In the genomic region with DNA sequence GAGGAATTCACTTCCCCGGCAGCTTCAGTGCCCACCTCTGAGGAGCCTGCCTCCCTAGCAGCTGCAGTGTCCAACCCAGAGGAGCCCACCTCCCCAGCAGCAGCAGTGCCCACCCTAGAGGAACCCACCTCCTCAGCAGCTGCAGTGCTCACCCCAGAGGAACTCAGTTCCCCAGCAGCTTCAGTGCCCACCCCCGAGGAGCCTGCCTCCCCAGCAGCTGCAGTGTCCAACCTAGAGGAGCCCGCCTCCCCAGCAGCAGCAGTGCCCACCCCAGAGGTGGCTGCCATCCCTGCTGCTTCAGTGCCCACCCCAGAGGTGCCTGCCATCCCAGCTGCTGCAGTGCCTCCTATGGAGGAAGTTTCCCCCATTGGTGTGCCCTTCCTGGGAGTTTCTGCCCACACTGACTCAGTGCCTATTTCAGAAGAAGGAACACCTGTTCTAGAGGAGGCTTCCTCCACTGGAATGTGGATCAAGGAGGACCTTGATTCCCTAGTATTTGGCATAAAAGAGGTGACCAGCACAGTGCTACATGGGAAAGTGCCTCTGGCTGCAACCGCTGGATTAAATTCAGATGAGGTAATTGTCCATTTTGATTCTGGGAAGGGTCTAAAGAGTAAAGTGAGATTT, we compare ENCODE assay signal across 16 cellular contexts.
A peak's percentile ranks its signal among the peaks of the same experiment; 100 is the strongest.
DNase-seq lines count a peak whose midpoint lies in the region; ATAC-seq and TF ChIP-seq lines count a peak whose summit lies in the region.
"Had no signal": no experiment of that assay in that cellular context is flagged by ENCODE, and none has a peak within 500 bp of the region (broad histone marks: within the 10 kb centered on the region; RNA-seq: fewer than 3 reads in every experiment).

No MANE protein-coding gene starts in this region.

- peaks cover 44% of the 10 kb centered on the region for H3K36me3 Mint-ChIP-seq in endothelial cell (ENCODE audit: low read depth, unreplicated experiment)

- DNase-seq in A673 (ENCODE audit: low spot score): no peak
- no peak for DNase-seq in endothelial cell (ENCODE audit: low spot score)
- DNase-seq in left colon: no peak
- no peak for DNase-seq in GM10248 (ENCODE audit: extremely low spot score)
- DNase-seq in DMS153 (lab: John Stamatoyannopoulos, UW): no peak
- no peak for DNase-seq in T-helper 1 cell
- DNase-seq: activated B cell treated with CpG ODN at 0.5 μM for 24 hours; activated T-cell treated with anti-CD3 and anti-CD28 coated beads, Interleukin-2, amount 50 U/mL, for 24 hours; BE2C; islet precursor cell; NCI-H1105; NCI-H526 treated with DMSO at 0.1 percent for 48 hours; trophoblast cell had no signal

- H3K4me3 Mint-ChIP-seq in endothelial cell (ENCODE audit: unreplicated experiment): peak overlapping the region; percentile 78
- H3K4me3 Mint-ChIP-seq: activated B cell treated with CpG ODN at 0.5 μM for 24 hours; activated T-cell treated with anti-CD3 and anti-CD28 coated beads, Interleukin-2, amount 50 U/mL, for 24 hours had no signal

- POLR2A ChIA-PET in A673 (lab: Charles Lee; ENCODE audit: low non-redundant PET): interaction anchor here (0.6 kb wide), 1 partner anchor 206 kb away, joined by 4 read pairs; no protein-coding TSS in a partner anchor
- POLR2A ChIA-PET in GM10248 (lab: Yijun Ruan, JAX): no interaction called here

- H3K27me3 Mint-ChIP-seq in endothelial cell (ENCODE audit: unreplicated experiment): peaks cover 19% of the 10 kb centered on the region
- H3K27me3 Mint-ChIP-seq: activated B cell treated with CpG ODN at 0.5 μM for 24 hours; activated T-cell treated with anti-CD3 and anti-CD28 coated beads, Interleukin-2, amount 50 U/mL, for 24 hours had no signal

- TF ChIP-seq CTCF in A673 (conservative IDR thresholded peaks at IDR 0.05; ENCODE audit: low read depth, low read length) (no peak), endothelial cell (IDR thresholded peaks at IDR 0.05; ENCODE audit: unreplicated experiment) (no peak), neural cell (IDR thresholded peaks at IDR 0.05; ENCODE audit: poor library complexity, severe bottlenecking) (no peak), GM10248 (IDR thresholded peaks at IDR 0.05; ENCODE audit: control extremely low read depth, extremely low read depth, low read depth, missing control alignments) (no peak)

- H3F3A ChIP-seq in neural cell (ENCODE audit: insufficient read depth, low read length, poor library complexity, severe bottlenecking): peaks cover 8% of the 10 kb centered on the region

- TF ChIP-seq EP300 in neural cell (conservative IDR thresholded peaks at IDR 0.05; ENCODE audit: poor library complexity, severe bottlenecking): no peak

- H3K9me3 Mint-ChIP-seq in endothelial cell (ENCODE audit: unreplicated experiment): no peaks in the 10 kb centered on the region
- H3K9me3 Mint-ChIP-seq: activated B cell treated with CpG ODN at 0.5 μM for 24 hours; activated T-cell treated with anti-CD3 and anti-CD28 coated beads, Interleukin-2, amount 50 U/mL, for 24 hours had no signal

- H3K27ac ChIP-seq in A673 (ENCODE audit: low read depth, low read length, poor library complexity, severe bottlenecking) (peak overlapping the region; percentile 6), HUES6 (ENCODE audit: low read depth, low read length) (no peak overlapping the region), neural cell (ENCODE audit: low read length) (no peak overlapping the region)
- H3K27ac ChIP-seq: parathyroid adenoma had no signal

- peak overlapping the region; percentile 40 for H3K27ac Mint-ChIP-seq in endothelial cell (ENCODE audit: unreplicated experiment)
- H3K27ac Mint-ChIP-seq: activated B cell treated with CpG ODN at 0.5 μM for 24 hours; activated T-cell treated with anti-CD3 and anti-CD28 coated beads, Interleukin-2, amount 50 U/mL, for 24 hours had no signal

- H3K9ac ChIP-seq in HUES6 (ENCODE audit: low read length) (no peak overlapping the region), neural cell (ENCODE audit: low read length) (no peak overlapping the region)
- H3K9ac ChIP-seq: parathyroid adenoma had no signal

- no TSS peak for BruUV-seq in A673 (replicated peaks; lab: Mats Ljungman, UMichigan)

- peak overlapping the region; percentile 10 for H3K4me2 ChIP-seq in neural cell (ENCODE audit: low read length)

- intact Hi-C loops in A673 (cut with micrococcal nuclease; ENCODE audit: unreplicated experiment): no loop called here
- intact Hi-C loops in left colon (cut with DNase I, micrococcal nuclease): no loop called here

- TF ChIP-seq RAD21 in neural cell (conservative IDR thresholded peaks at IDR 0.05): no peak

- no peak for ATAC-seq in left colon

- H3K27me3 ChIP-seq in A673 (replicated peaks; ENCODE audit: insufficient read depth, low read depth, low read length, poor library complexity) (no peaks in the 10 kb centered on the region), HUES6 (ENCODE audit: control insufficient read depth, insufficient read depth, low read length) (no peaks in the 10 kb centered on the region), neural cell (ENCODE audit: insufficient read depth, low read depth, low read length) (no peaks in the 10 kb centered on the region)
- H3K27me3 ChIP-seq: BE2C had no signal

- CTCF ChIA-PET in A673 (lab: Charles Lee): no interaction called here
- CTCF ChIA-PET in GM10248 (lab: Yijun Ruan, JAX): interaction anchor here (1.0 to 4.7 kb wide), 4 partner anchors 9 to 15 kb away, joined by 5 to 32 read pairs (median 6); no protein-coding TSS in a partner anchor

- peaks cover 68% of the 10 kb centered on the region for H3K79me2 ChIP-seq in neural cell (replicated peaks; ENCODE audit: insufficient read depth, low read length)

- H4K20me1 ChIP-seq in neural cell (ENCODE audit: insufficient read depth): peaks cover 19% of the 10 kb centered on the region

- H3K4me3 ChIP-seq in A673 (ENCODE audit: low read depth, low read length, poor library complexity, severe bottlenecking) (peak overlapping the region; percentile 17), HUES6 (ENCODE audit: low read depth, low read length) (peak overlapping the region; percentile 34), neural cell (ENCODE audit: low read length) (peak overlapping the region; percentile 48)

- H3K9me2 ChIP-seq in neural cell (ENCODE audit: insufficient read depth, low read length): no peaks in the 10 kb centered on the region

- H2AFZ ChIP-seq in neural cell (ENCODE audit: low read depth, low read length): no peak overlapping the region
- H2AFZ ChIP-seq: parathyroid adenoma had no signal

- peaks cover 42% of the 10 kb centered on the region for H3K4me1 ChIP-seq in A673 (ENCODE audit: insufficient read depth, low read length, poor library complexity, severe bottlenecking)
- H3K4me1 ChIP-seq in HUES6 (ENCODE audit: control insufficient read depth, insufficient read depth, low read length): peaks cover 34% of the 10 kb centered on the region

- H3K9me3 ChIP-seq in A673 (ENCODE audit: low read depth, low read length, poor library complexity, severe bottlenecking) (no peaks in the 10 kb centered on the region), HUES6 (ENCODE audit: control insufficient read depth, insufficient read depth, low read depth, low read length) (no peaks in the 10 kb centered on the region), neural cell (ENCODE audit: low read length) (no peaks in the 10 kb centered on the region)
- H3K9me3 ChIP-seq: BE2C had no signal

- H3K36me3 ChIP-seq in A673 (ENCODE audit: insufficient read depth, low read length, poor library complexity, severe bottlenecking): peaks cover 7% of the 10 kb centered on the region
- H3K36me3 ChIP-seq in HUES6 (ENCODE audit: control insufficient read depth, insufficient read depth, low read length): peaks cover 55% of the 10 kb centered on the region
- H3K36me3 ChIP-seq in neural cell (ENCODE audit: insufficient read depth, low read length): no peaks in the 10 kb centered on the region
- H3K36me3 ChIP-seq: BE2C had no signal

- H3K4me1 Mint-ChIP-seq in endothelial cell (ENCODE audit: unreplicated experiment): peaks cover 58% of the 10 kb centered on the region

TF ChIP-seq in neural cell, 6 proteins besides CTCF, POLR2A, EP300 and RAD21:
- TF ChIP-seq POLR2AphosphoS5 (IDR thresholded peaks at IDR 0.05): no peak
- TF ChIP-seq TAF1 (IDR thresholded peaks at IDR 0.05; ENCODE audit: low read depth): no peak
- no peak for TF ChIP-seq EZH2 (IDR thresholded peaks at IDR 0.05; ENCODE audit: borderline replicate concordance, insufficient read depth, low read length, poor library complexity, severe bottlenecking)
- TF ChIP-seq, protein P1, sequence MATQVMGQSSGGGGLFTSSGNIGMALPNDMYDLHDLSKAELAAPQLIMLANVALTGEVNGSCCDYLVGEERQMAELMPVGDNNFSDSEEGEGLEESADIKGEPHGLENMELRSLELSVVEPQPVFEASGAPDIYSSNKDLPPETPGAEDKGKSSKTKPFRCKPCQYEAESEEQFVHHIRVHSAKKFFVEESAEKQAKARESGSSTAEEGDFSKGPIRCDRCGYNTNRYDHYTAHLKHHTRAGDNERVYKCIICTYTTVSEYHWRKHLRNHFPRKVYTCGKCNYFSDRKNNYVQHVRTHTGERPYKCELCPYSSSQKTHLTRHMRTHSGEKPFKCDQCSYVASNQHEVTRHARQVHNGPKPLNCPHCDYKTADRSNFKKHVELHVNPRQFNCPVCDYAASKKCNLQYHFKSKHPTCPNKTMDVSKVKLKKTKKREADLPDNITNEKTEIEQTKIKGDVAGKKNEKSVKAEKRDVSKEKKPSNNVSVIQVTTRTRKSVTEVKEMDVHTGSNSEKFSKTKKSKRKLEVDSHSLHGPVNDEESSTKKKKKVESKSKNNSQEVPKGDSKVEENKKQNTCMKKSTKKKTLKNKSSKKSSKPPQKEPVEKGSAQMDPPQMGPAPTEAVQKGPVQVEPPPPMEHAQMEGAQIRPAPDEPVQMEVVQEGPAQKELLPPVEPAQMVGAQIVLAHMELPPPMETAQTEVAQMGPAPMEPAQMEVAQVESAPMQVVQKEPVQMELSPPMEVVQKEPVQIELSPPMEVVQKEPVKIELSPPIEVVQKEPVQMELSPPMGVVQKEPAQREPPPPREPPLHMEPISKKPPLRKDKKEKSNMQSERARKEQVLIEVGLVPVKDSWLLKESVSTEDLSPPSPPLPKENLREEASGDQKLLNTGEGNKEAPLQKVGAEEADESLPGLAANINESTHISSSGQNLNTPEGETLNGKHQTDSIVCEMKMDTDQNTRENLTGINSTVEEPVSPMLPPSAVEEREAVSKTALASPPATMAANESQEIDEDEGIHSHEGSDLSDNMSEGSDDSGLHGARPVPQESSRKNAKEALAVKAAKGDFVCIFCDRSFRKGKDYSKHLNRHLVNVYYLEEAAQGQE (IDR thresholded peaks at IDR 0.05; ENCODE audit: borderline replicate concordance): no peak
